ENCODE assay signal across 10 cellular contexts in genomic region chr2:237500681-237501424, GRCh38. TPM values are rescaled to one million over a fixed set of nuclear protein-coding genes. Genes with fewer than 3 reads are reported as not detected.
DNase-seq lines count a peak whose midpoint lies in the region; ATAC-seq and TF ChIP-seq lines count a peak whose summit lies in the region.
"Had no signal": no experiment of that assay in that cellular context is flagged by ENCODE, and none has a peak within 500 bp of the region (broad histone marks: within the 10 kb centered on the region; RNA-seq: fewer than 3 reads in every experiment).

No MANE protein-coding gene starts in this region.

- H3K9me3 ChIP-seq in HCT116 (ENCODE audit: control insufficient read depth in 1 of 2, insufficient read depth in 1 of 2, low read depth in 1 of 2, low read length in 2 of 2): no peaks in the 10 kb centered on the region
- no peaks in the 10 kb centered on the region for H3K9me3 ChIP-seq in tibial nerve
- H3K9me3 ChIP-seq: neutrophil had no signal

- CTCF ChIA-PET in HCT116 (lab: Charles Lee): interaction anchor here (1.3 to 4.6 kb wide), 6 partner anchors 9 to 336 kb away, joined by 3 to 38 read pairs (median 5); no protein-coding TSS in a partner anchor

- BruUV-seq in HCT116 (replicated peaks; lab: Mats Ljungman, UMichigan): no TSS peak

- H3K27me3 ChIP-seq in ACC112 (ENCODE audit: insufficient read depth, low read length) (no peaks in the 10 kb centered on the region), HCT116 (ENCODE audit: insufficient read depth, low read length) (no peaks in the 10 kb centered on the region), tibial nerve (peaks cover 0 to 11% of the 10 kb centered on the region in 2 donors)
- H3K27me3 ChIP-seq: cardiac muscle cell had no signal

- RAD21 ChIA-PET in HCT116 (lab: Charles Lee; ENCODE audit: low non-redundant PET in 1 of 2, low total read pairs in 2 of 2, uncharacterized antibody in 2 of 2, unreplicated experiment in 2 of 2): interaction anchor here in 1 of 2 experiments (1.1 kb wide), 1 partner anchor 25 kb away, joined by 3 read pairs; no protein-coding TSS in a partner anchor

- TF ChIP-seq RAD21 in HCT116 (IDR thresholded peaks at IDR 0.05; ENCODE audit: low read depth): peak; percentile 23; the same call in 1 of the 2 replicates

- no peaks in the 10 kb centered on the region for H3K9me2 ChIP-seq in HCT116 (ENCODE audit: insufficient read depth)

- TF ChIP-seq CTCF in HCT116 (IDR thresholded peaks at IDR 0.05 in 2 of 3, conservative IDR thresholded peaks at IDR 0.05 in 1 of 3; ENCODE audit: borderline replicate concordance in 1 of 3, insufficient read depth in 1 of 3, low read depth in 2 of 3, low read length in 2 of 3) (no peak), VCaP (conservative IDR thresholded peaks at IDR 0.05) (no peak), tibial nerve (IDR thresholded peaks at IDR 0.05) (no peak)

- DNase-seq in HCT116 (ENCODE audit: low read depth, low spot score): peak; percentile 94
- peak; percentile 97 for DNase-seq in islet precursor cell
- DNase-seq in tibial nerve (ENCODE audit: low spot score in 2 of 2): no peak
- DNase-seq in DMS 273 (lab: John Stamatoyannopoulos, UW; ENCODE audit: unreplicated experiment): no peak

- no peak overlapping the region for H2AFZ ChIP-seq in ACC112 (ENCODE audit: low read length, unreplicated experiment)
- no peak overlapping the region for H2AFZ ChIP-seq in HCT116 (ENCODE audit: low read depth, low read length, poor library complexity, severe bottlenecking)

- no peaks in the 10 kb centered on the region for H4K20me1 ChIP-seq in HCT116 (ENCODE audit: insufficient read depth)

- 56 to 57% methylated on average over 13 of the region's 13 CpGs for WGBS in tibial nerve, 2 donors

- intact Hi-C loops in HCT116 (cut with micrococcal nuclease): loop anchor here (1.0 kb wide), 1 partner anchor 12 kb away; no protein-coding TSS in a partner anchor

- H3K4me1 ChIP-seq in ACC112 (ENCODE audit: control insufficient read depth, insufficient read depth, low read length, unreplicated experiment) (peaks cover 75% of the 10 kb centered on the region), HCT116 (ENCODE audit: control insufficient read depth in 1 of 2, insufficient read depth in 2 of 2, low read length in 2 of 2) (peaks cover 38 to 87% of the 10 kb centered on the region in 2 experiments), tibial nerve (peaks cover 0 to 38% (median 0%) of the 10 kb centered on the region in 4 donors)

- TF ChIP-seq EP300 in tibial nerve (IDR thresholded peaks at IDR 0.05): no peak

- H3K4me3 ChIP-seq in ACC112 (ENCODE audit: low read depth, low read length) (peak overlapping the region; percentile 30), HCT116 (replicated peaks in 1 of 2; ENCODE audit: low read depth in 1 of 2, low read length in 2 of 2) (peak overlapping the region; percentile 1 to 38; a peak in 3 of 4 replicates), tibial nerve (no peak overlapping the region)
- H3K4me3 ChIP-seq: cardiac muscle cell had no signal

- H3K36me3 ChIP-seq in ACC112 (ENCODE audit: insufficient read depth, low read length) (peaks cover 54% of the 10 kb centered on the region), HCT116 (ENCODE audit: control insufficient read depth in 1 of 2, insufficient read depth in 2 of 2, low read length in 2 of 2) (peaks cover 0 to 28% of the 10 kb centered on the region in 2 experiments; a peak in 2 of 4 replicates), tibial nerve (no peaks in the 10 kb centered on the region)
- H3K36me3 ChIP-seq: cardiac muscle cell, neutrophil had no signal

- H3K27ac ChIP-seq in ACC112 (ENCODE audit: low read depth, low read length): peak overlapping the region; percentile 99
- H3K27ac ChIP-seq in HCT116 (ENCODE audit: low read depth, low read length): peak overlapping the region; percentile 88
- H3K27ac ChIP-seq in VCaP: peak overlapping the region; percentile 99
- H3K27ac ChIP-seq in tibial nerve: peak overlapping the region in 2 of 4 donors; percentile 11 to 46
- H3K27ac ChIP-seq: cardiac muscle cell, neutrophil had no signal

- H3K79me2 ChIP-seq in ACC112 (ENCODE audit: control insufficient read depth, insufficient read depth, low read length, unreplicated experiment): peaks cover 75% of the 10 kb centered on the region
- H3K79me2 ChIP-seq in HCT116 (ENCODE audit: insufficient read depth, low read length): peaks cover 58% of the 10 kb centered on the region

- H3K9ac ChIP-seq in HCT116 (ENCODE audit: low read length): peak overlapping the region; percentile 40

- no peak for TF ChIP-seq POLR2A in HCT116 (IDR thresholded peaks at IDR 0.05; ENCODE audit: borderline replicate concordance, extremely low read depth, insufficient read depth, insufficient read length)
- TF ChIP-seq POLR2A in tibial nerve (IDR thresholded peaks at IDR 0.05): no peak

- peak; percentile 87 for ATAC-seq in HCT116
- no peak for ATAC-seq in HG02763 (IDR thresholded peaks at IDR 0.05; ENCODE audit: unreplicated experiment)
- ATAC-seq in GM21390 (IDR thresholded peaks at IDR 0.05; ENCODE audit: unreplicated experiment): no peak

- POLR2A ChIA-PET in HCT116 (lab: Charles Lee): interaction anchor here (1.1 to 2.6 kb wide), 3 partner anchors 10 to 80 kb away, joined by 3 to 11 read pairs (median 3); partner anchors contain the start of gene MLPH

- H3K4me2 ChIP-seq in HCT116 (ENCODE audit: low read length): peak overlapping the region; percentile 68

TF ChIP-seq in HCT116, 20 proteins besides CTCF, POLR2A, EP300 and RAD21 (continues in another document):
- TF ChIP-seq SIN3A (IDR thresholded peaks at IDR 0.05; ENCODE audit: low read depth) (peak; percentile 72; the same call in 1 of the 2 replicates), TCF7L2 (IDR thresholded peaks at IDR 0.05; ENCODE audit: borderline replicate concordance, extremely low read depth, insufficient read depth, insufficient read length) (peak; percentile 75), EZH2 (IDR thresholded peaks at IDR 0.05) (no peak), SP1 (IDR thresholded peaks at IDR 0.05; ENCODE audit: low read depth) (peak; percentile 98), CEBPB (IDR thresholded peaks at IDR 0.05; ENCODE audit: low read depth) (peak; percentile 20; the same call in 1 of the 2 replicates), MAX (IDR thresholded peaks at IDR 0.05) (peak; percentile 80; the same call in 1 of the 2 replicates), EGR1 (IDR thresholded peaks at IDR 0.05; ENCODE audit: low read depth) (no peak), SRF (IDR thresholded peaks at IDR 0.05; ENCODE audit: low read depth) (peak; percentile 29; the same call in 1 of the 2 replicates), JUND (IDR thresholded peaks at IDR 0.05) (peak; percentile 99), FOSL1 (IDR thresholded peaks at IDR 0.05; ENCODE audit: low read depth) (peak; percentile 97), CBX3 (IDR thresholded peaks at IDR 0.05; ENCODE audit: low read depth) (peak; percentile 97), POLR2AphosphoS5 (IDR thresholded peaks at IDR 0.05; ENCODE audit: low read depth, low read length) (peak; percentile 72), ZBTB33 (IDR thresholded peaks at IDR 0.05; ENCODE audit: extremely low read depth, insufficient replicate concordance, low read length) (no peak), EZH2phosphoT487 (IDR thresholded peaks at IDR 0.05; ENCODE audit: borderline replicate concordance) (no peak)
- TF ChIP-seq, protein P1, sequence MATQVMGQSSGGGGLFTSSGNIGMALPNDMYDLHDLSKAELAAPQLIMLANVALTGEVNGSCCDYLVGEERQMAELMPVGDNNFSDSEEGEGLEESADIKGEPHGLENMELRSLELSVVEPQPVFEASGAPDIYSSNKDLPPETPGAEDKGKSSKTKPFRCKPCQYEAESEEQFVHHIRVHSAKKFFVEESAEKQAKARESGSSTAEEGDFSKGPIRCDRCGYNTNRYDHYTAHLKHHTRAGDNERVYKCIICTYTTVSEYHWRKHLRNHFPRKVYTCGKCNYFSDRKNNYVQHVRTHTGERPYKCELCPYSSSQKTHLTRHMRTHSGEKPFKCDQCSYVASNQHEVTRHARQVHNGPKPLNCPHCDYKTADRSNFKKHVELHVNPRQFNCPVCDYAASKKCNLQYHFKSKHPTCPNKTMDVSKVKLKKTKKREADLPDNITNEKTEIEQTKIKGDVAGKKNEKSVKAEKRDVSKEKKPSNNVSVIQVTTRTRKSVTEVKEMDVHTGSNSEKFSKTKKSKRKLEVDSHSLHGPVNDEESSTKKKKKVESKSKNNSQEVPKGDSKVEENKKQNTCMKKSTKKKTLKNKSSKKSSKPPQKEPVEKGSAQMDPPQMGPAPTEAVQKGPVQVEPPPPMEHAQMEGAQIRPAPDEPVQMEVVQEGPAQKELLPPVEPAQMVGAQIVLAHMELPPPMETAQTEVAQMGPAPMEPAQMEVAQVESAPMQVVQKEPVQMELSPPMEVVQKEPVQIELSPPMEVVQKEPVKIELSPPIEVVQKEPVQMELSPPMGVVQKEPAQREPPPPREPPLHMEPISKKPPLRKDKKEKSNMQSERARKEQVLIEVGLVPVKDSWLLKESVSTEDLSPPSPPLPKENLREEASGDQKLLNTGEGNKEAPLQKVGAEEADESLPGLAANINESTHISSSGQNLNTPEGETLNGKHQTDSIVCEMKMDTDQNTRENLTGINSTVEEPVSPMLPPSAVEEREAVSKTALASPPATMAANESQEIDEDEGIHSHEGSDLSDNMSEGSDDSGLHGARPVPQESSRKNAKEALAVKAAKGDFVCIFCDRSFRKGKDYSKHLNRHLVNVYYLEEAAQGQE (IDR thresholded peaks at IDR 0.05; ENCODE audit: low read depth): no peak

RNA-seq across cellular contexts. Expression of gene MLPH, which starts 13.8 kb away (rescaled TPM):
- total RNA-seq in HCT116 (2021; ENCODE audit: unreplicated experiment) (81.4 TPM), tibial nerve (100 to 1,000 TPM in 1 of 4 donors, 10 to 100 TPM in 3; 41.4 to 108 (median 62.1) TPM)
- 104 and 111 TPM in 2 replicates for polyA plus RNA-seq in HCT116 (2012)

Comparison
In these comparisons a context has a peak if more than half of its experiments do, and no peak if none do; other contexts are left out.
1. H3K4me3 ChIP-seq: peak in ACC112 (single experiment) and HCT116 (2 of 2); none in tibial nerve (0 of 4).
2. DNase-seq: peak in HCT116 (single experiment) and islet precursor cell (single experiment); none in tibial nerve (0 of 2) and DMS 273 (single experiment).